ENCODE assay signal across 16 cellular contexts in genomic region chr1:12565094-12565965, GRCh38. TPM values are rescaled to one million over a fixed set of nuclear protein-coding genes. Genes with fewer than 3 reads are reported as not detected.
DNase-seq lines count a peak whose midpoint lies in the region; ATAC-seq, FAIRE-seq and TF ChIP-seq lines count a peak whose summit lies in the region.
"Had no signal": no experiment of that assay in that cellular context is flagged by ENCODE, and none has a peak within 500 bp of the region (broad histone marks: within the 10 kb centered on the region; RNA-seq: fewer than 3 reads in every experiment).

No MANE protein-coding gene starts in this region.

- H4K20me1 ChIP-seq in GM23248 (ENCODE audit: insufficient read depth): no peaks in the 10 kb centered on the region

- peaks cover 37% of the 10 kb centered on the region for H3K36me3 Mint-ChIP-seq in activated CD8-positive, alpha-beta memory T cell treated with anti-CD3 and anti-CD28 coated beads, Interleukin-2, amount 10 ng/mL, durations not matched to agents 7 days and 5 days
- peaks cover 37% of the 10 kb centered on the region for H3K36me3 Mint-ChIP-seq in activated CD4-positive, alpha-beta T cell treated with anti-CD3 and anti-CD28 coated beads for 36 hours (ENCODE audit: low read depth)

- H3K27me3 ChIP-seq in GM23248 (replicated peaks; ENCODE audit: insufficient read depth) (no peaks in the 10 kb centered on the region), subcutaneous abdominal adipose tissue (ENCODE audit: control insufficient read depth in 5 of 5, insufficient read depth in 4 of 5, low read length in 5 of 5) (peaks cover 0 to 2% (median 0%) of the 10 kb centered on the region in 5 donors)
- H3K27me3 ChIP-seq: uterus had no signal

- no peak for TF ChIP-seq POLR2A in H54 (IDR thresholded peaks at IDR 0.05; ENCODE audit: low read depth, low read length)

- intact Hi-C loops in activated CD4-positive, alpha-beta T cell treated with anti-CD3 and anti-CD28 coated beads for 36 hours (cut with DNase I, micrococcal nuclease): no loop called here

- H2AFZ ChIP-seq in GM23248: no peak overlapping the region

- 63 to 68% methylated on average over 10 of the region's 10 CpGs for WGBS in GM23248 (ENCODE audit: low coverage in 1 of 2, low lambda C conversion rate in 2 of 2, missing lambda C conversion rate in 2 of 2), 2 experiments

- H3K79me2 ChIP-seq in GM23248 (ENCODE audit: insufficient read depth): no peaks in the 10 kb centered on the region

- H3K27ac ChIP-seq in GM23248 (no peak overlapping the region), caudate nucleus (ENCODE audit: low read depth, low read length) (peak overlapping the region; percentile 62), subcutaneous abdominal adipose tissue (ENCODE audit: low read depth, low read length) (peak overlapping the region; percentile 46)

- DNase-seq in GM23248: peak; percentile 18
- DNase-seq in caudate nucleus (lab: John Stamatoyannopoulos, UW): peak in 23 of 61 donors; percentile 3 to 75 (median 33)
- no peak for DNase-seq in left lobe of liver (ENCODE audit: low spot score)
- DNase-seq in activated CD8-positive, alpha-beta memory T cell treated with anti-CD3 and anti-CD28 coated beads, Interleukin-2, amount 10 ng/mL, durations not matched to agents 7 days and 5 days: no peak
- no peak for DNase-seq in H54 (ENCODE audit: insufficient read length, low spot score)
- no peak for DNase-seq in activated CD4-positive, alpha-beta T cell treated with anti-CD3 and anti-CD28 coated beads for 36 hours
- DNase-seq: activated B cell treated with CpG ODN at 0.5 μM for 24 hours; activated naive CD8-positive, alpha-beta T cell treated with anti-CD3 and anti-CD28 coated beads for 36 hours; MV-4-11; NCI-H226; uterus had no signal

- no peaks in the 10 kb centered on the region for H3K4me1 Mint-ChIP-seq in activated CD8-positive, alpha-beta memory T cell treated with anti-CD3 and anti-CD28 coated beads, Interleukin-2, amount 10 ng/mL, durations not matched to agents 7 days and 5 days
- no peaks in the 10 kb centered on the region for H3K4me1 Mint-ChIP-seq in activated CD4-positive, alpha-beta T cell treated with anti-CD3 and anti-CD28 coated beads for 36 hours
- H3K4me1 Mint-ChIP-seq: activated B cell treated with CpG ODN at 0.5 μM for 24 hours; activated naive CD8-positive, alpha-beta T cell treated with anti-CD3 and anti-CD28 coated beads for 36 hours; memory B cell had no signal

- no peak for FAIRE-seq in H54 (lab: Jason Lieb, UNC)
- FAIRE-seq: colon, GM12878 had no signal

- no peaks in the 10 kb centered on the region for H3K9me2 ChIP-seq in GM23248 (ENCODE audit: insufficient read depth)

- ATAC-seq in left lobe of liver (peak; percentile 14), HG02852 (IDR thresholded peaks at IDR 0.05; ENCODE audit: unreplicated experiment) (no peak)
- no peak for ATAC-seq in activated CD8-positive, alpha-beta memory T cell treated with anti-CD3 and anti-CD28 coated beads, Interleukin-2, amount 10 ng/mL, durations not matched to agents 7 days and 5 days
- ATAC-seq in activated CD4-positive, alpha-beta T cell treated with anti-CD3 and anti-CD28 coated beads for 36 hours: no peak
- ATAC-seq: GM12878 had no signal

- POLR2A ChIA-PET in activated CD4-positive, alpha-beta T cell treated with anti-CD3 and anti-CD28 coated beads for 36 hours (lab: Charles Lee): no interaction called here

- H3K4me2 ChIP-seq in GM23248 (ENCODE audit: unreplicated experiment): no peak overlapping the region

- no peak overlapping the region for H3K27ac Mint-ChIP-seq in activated CD8-positive, alpha-beta memory T cell treated with anti-CD3 and anti-CD28 coated beads, Interleukin-2, amount 10 ng/mL, durations not matched to agents 7 days and 5 days
- H3K27ac Mint-ChIP-seq in activated CD4-positive, alpha-beta T cell treated with anti-CD3 and anti-CD28 coated beads for 36 hours: no peak overlapping the region
- H3K27ac Mint-ChIP-seq: activated B cell treated with CpG ODN at 0.5 μM for 24 hours, memory B cell had no signal

- in situ Hi-C loops in GM23248 (cut with MboI): no loop called here

- CTCF ChIA-PET in activated CD8-positive, alpha-beta memory T cell treated with anti-CD3 and anti-CD28 coated beads, Interleukin-2, amount 10 ng/mL, durations not matched to agents 7 days and 5 days (lab: Charles Lee): no interaction called here
- CTCF ChIA-PET in activated CD4-positive, alpha-beta T cell treated with anti-CD3 and anti-CD28 coated beads for 36 hours (lab: Charles Lee): no interaction called here

- H3K9me3 ChIP-seq in GM23248 (ENCODE audit: low read depth) (no peaks in the 10 kb centered on the region), subcutaneous abdominal adipose tissue (ENCODE audit: control insufficient read depth in 5 of 5, low read length in 5 of 5) (peaks cover 5 to 28% (median 24%) of the 10 kb centered on the region in 5 donors)
- H3K9me3 ChIP-seq: uterus had no signal

- H3F3A ChIP-seq in GM23248 (ENCODE audit: insufficient read depth): no peaks in the 10 kb centered on the region

- H3K4me3 ChIP-seq in GM23248 (no peak overlapping the region), subcutaneous abdominal adipose tissue (ENCODE audit: low read depth in 1 of 5, low read length in 5 of 5) (no peak overlapping the region)
- H3K4me3 ChIP-seq: GM12878, uterus had no signal

- H3K4me1 ChIP-seq in GM23248 (ENCODE audit: insufficient read depth): 0 out of 2 replicates have a peak, but pooled peaks cover 2% of the 10 kb centered on the region
- H3K4me1 ChIP-seq in subcutaneous abdominal adipose tissue (ENCODE audit: control insufficient read depth in 5 of 5, insufficient read depth in 5 of 5, low read length in 5 of 5): peaks cover 4 to 11% (median 11%) of the 10 kb centered on the region in 5 donors
- H3K4me1 ChIP-seq: uterus had no signal

- H3K36me3 ChIP-seq in GM23248 (ENCODE audit: low read depth) (peaks cover 13% of the 10 kb centered on the region; the same call in 1 of the 2 replicates), subcutaneous abdominal adipose tissue (ENCODE audit: control insufficient read depth in 5 of 5, insufficient read depth in 5 of 5, low read length in 5 of 5) (peaks cover 0 to 38% (median 36%) of the 10 kb centered on the region in 5 donors)
- H3K36me3 ChIP-seq: uterus had no signal

- no peak overlapping the region for H3K4me3 Mint-ChIP-seq in activated CD8-positive, alpha-beta memory T cell treated with anti-CD3 and anti-CD28 coated beads, Interleukin-2, amount 10 ng/mL, durations not matched to agents 7 days and 5 days
- H3K4me3 Mint-ChIP-seq in activated CD4-positive, alpha-beta T cell treated with anti-CD3 and anti-CD28 coated beads for 36 hours: no peak overlapping the region
- H3K4me3 Mint-ChIP-seq: activated B cell treated with CpG ODN at 0.5 μM for 24 hours; activated naive CD8-positive, alpha-beta T cell treated with anti-CD3 and anti-CD28 coated beads for 36 hours; memory B cell had no signal

- no peak overlapping the region for H3K9ac ChIP-seq in GM23248
- H3K9ac ChIP-seq in subcutaneous abdominal adipose tissue (ENCODE audit: low read length in 5 of 5): no peak overlapping the region

- H3K9me3 Mint-ChIP-seq in activated CD8-positive, alpha-beta memory T cell treated with anti-CD3 and anti-CD28 coated beads, Interleukin-2, amount 10 ng/mL, durations not matched to agents 7 days and 5 days (ENCODE audit: low read depth): peaks cover 17% of the 10 kb centered on the region
- H3K9me3 Mint-ChIP-seq in activated CD4-positive, alpha-beta T cell treated with anti-CD3 and anti-CD28 coated beads for 36 hours (ENCODE audit: low read depth): peaks cover 24% of the 10 kb centered on the region

- no peaks in the 10 kb centered on the region for H3K27me3 Mint-ChIP-seq in activated CD8-positive, alpha-beta memory T cell treated with anti-CD3 and anti-CD28 coated beads, Interleukin-2, amount 10 ng/mL, durations not matched to agents 7 days and 5 days
- H3K27me3 Mint-ChIP-seq in activated CD4-positive, alpha-beta T cell treated with anti-CD3 and anti-CD28 coated beads for 36 hours: no peaks in the 10 kb centered on the region
- H3K27me3 Mint-ChIP-seq: activated naive CD8-positive, alpha-beta T cell treated with anti-CD3 and anti-CD28 coated beads for 36 hours had no signal

RNA-seq across cellular contexts. Expression of gene DHRS3, which starts 52.7 kb away (rescaled TPM):
- total RNA-seq in GM23248 (2014; rRNA removed; shearing (Covaris generic)): 53.1 and 55.2 TPM in 2 replicates
- polyA plus RNA-seq in GM23248 (2016; fragmentation: Nextera tagmentation; extraction: Ambion mirVana): 120 and 123 TPM in 2 replicates
- 175 TPM for total RNA-seq in left lobe of liver
- total RNA-seq in activated CD8-positive, alpha-beta memory T cell treated with anti-CD3 and anti-CD28 coated beads, Interleukin-2, amount 10 ng/mL, durations not matched to agents 7 days and 5 days: 10 to 100 TPM; 20.8 to 60.4 TPM
- total RNA-seq in activated CD4-positive, alpha-beta T cell treated with anti-CD3 and anti-CD28 coated beads for 36 hours: 10 to 100 TPM; 33.3 to 34.6 TPM
